In the genomic region with DNA sequence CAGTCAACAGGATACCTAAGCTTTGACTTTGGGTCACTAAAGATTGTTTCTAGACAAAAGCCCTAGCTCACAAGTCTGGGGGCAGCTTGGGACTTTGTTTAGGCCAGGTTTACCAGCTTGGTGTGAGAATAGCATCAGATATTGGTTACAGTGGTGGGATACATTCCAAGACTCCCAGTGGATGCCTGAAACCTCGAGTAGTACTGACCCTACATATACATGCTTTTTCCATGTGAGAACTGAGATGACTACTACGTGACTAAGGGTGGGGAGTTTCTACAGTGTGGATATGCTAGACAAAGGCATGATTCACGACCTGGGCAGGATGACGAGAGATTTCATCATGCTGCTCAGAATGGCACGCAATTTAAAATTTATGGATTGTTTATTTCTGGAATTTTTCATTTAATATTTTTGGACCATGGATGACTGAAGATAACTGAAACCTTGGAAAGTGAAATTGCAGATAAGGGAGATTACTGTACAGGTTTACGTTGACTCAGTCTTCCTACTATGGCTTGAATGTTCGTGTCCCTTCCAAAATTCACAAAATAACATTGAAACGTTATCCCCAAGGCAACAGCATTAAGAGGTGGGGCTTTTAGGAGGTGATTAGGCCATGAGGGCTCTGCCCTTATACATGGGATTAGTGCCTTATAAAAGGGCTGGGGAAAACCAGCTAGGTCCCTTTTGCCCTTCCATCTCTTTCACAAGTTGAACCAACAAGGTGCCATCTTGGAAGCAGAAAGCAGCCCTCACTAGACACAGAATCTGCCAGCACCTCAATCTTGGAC, we compare ENCODE assay signal across 11 cellular contexts. TPM values are rescaled to one million over a fixed set of nuclear protein-coding genes. Genes with fewer than 3 reads are reported as not detected.
DNase-seq lines count a peak whose midpoint lies in the region; ATAC-seq and TF ChIP-seq lines count a peak whose summit lies in the region.
"Had no signal": no experiment of that assay in that cellular context is flagged by ENCODE, and none has a peak within 500 bp of the region (broad histone marks: within the 10 kb centered on the region; RNA-seq: fewer than 3 reads in every experiment).

No MANE protein-coding gene starts in this region.

- H3K4me3 ChIP-seq in fibroblast of pulmonary artery (replicated peaks; ENCODE audit: low read depth, low read length) = no peak overlapping the region

- peak; percentile 1 for DNase-seq in NOMO-1 treated with DMSO at 0.1 percent for 48 hours (lab: John Stamatoyannopoulos, UW; ENCODE audit: unreplicated experiment)
- DNase-seq in NOMO-1 treated with dmso at 0.1 percent for 144 hours (lab: John Stamatoyannopoulos, UW; ENCODE audit: unreplicated experiment) = no peak
- peak; percentile 46 for DNase-seq in SK-MEL-5 (ENCODE audit: low read depth, low spot score)
- peak; percentile 99 for DNase-seq in fibroblast of pulmonary artery (ENCODE audit: low read depth)
- DNase-seq in stromal cell of bone marrow (ENCODE audit: low read depth) = peak; percentile 97
- DNase-seq in iPS-NIHi11 (ENCODE audit: low spot score) = no peak
- DNase-seq: NK-92 treated with Interleukin-12 subunit alpha and Interleukin-12 subunit beta, amount 100 ng/mL, for 24 hours; stimulated activated naive CD8-positive, alpha-beta T cell treated with anti-CD3 and anti-CD28 coated beads, Interleukin-15, amount 100 ng/mL, for 72 hours had no signal

- in situ Hi-C loops in SK-MEL-5 (cut with HindIII; ENCODE audit: low pct_unique_long_range_greater_than_20kb, low sequenced_read_pairs) = no loop called here

- ATAC-seq in GM18867 (IDR thresholded peaks at IDR 0.05; ENCODE audit: unreplicated experiment) (no peak), GM21360 (IDR thresholded peaks at IDR 0.05; ENCODE audit: unreplicated experiment) (no peak)
- ATAC-seq: stimulated activated naive CD8-positive, alpha-beta T cell treated with anti-CD3 and anti-CD28 coated beads, Interleukin-15, amount 100 ng/mL, for 72 hours had no signal

- no peak for TF ChIP-seq CTCF in fibroblast of pulmonary artery (IDR thresholded peaks at IDR 0.05; ENCODE audit: low read length, missing control alignments)

RNA-seq across cellular contexts. Expression of a gene that starts 50.2 kb away (rescaled TPM):
- 0.03 TPM in 1 of 2 replicates, not detected in the other for total RNA-seq in SK-MEL-5 (2014; rRNA removed; shearing (Covaris generic))
- polyA plus RNA-seq in SK-MEL-5 (2015; cell fraction: cytosol; rRNA removed) = not detected in 2 replicates
- not detected in 2 replicates for polyA plus RNA-seq in SK-MEL-5 (2015; cell fraction: nucleus; rRNA removed)
- total RNA-seq: skeletal muscle tissue had no signal

Comparison
In these comparisons a context has a peak if more than half of its experiments do, and no peak if none do; other contexts are left out.
1. DNase-seq: peak in NOMO-1 treated with DMSO at 0.1 percent for 48 hours (single experiment), SK-MEL-5 (single experiment), fibroblast of pulmonary artery (single experiment) and stromal cell of bone marrow (single experiment); none in NOMO-1 treated with dmso at 0.1 percent for 144 hours (single experiment) and iPS-NIHi11 (single experiment).